In genomic region chr17:19379306-19380075, GRCh38 we compare ENCODE assay signal across 9 cellular contexts. TPM values are rescaled to one million over a fixed set of nuclear protein-coding genes. Genes with fewer than 3 reads are reported as not detected.
A peak's percentile ranks its signal among the peaks of the same experiment; 100 is the strongest.
DNase-seq lines count a peak whose midpoint lies in the region; ATAC-seq and TF ChIP-seq lines count a peak whose summit lies in the region.
"Had no signal": no experiment of that assay in that cellular context is flagged by ENCODE, and none has a peak within 500 bp of the region (broad histone marks: within the 10 kb centered on the region; RNA-seq: fewer than 3 reads in every experiment).

No MANE protein-coding gene starts in this region.

- H3K9me3 ChIP-seq in DND-41 (ENCODE audit: insufficient read depth, low read length, severe bottlenecking) (no peaks in the 10 kb centered on the region), RWPE2 (ENCODE audit: severe bottlenecking) (no peaks in the 10 kb centered on the region), fibroblast of lung (ENCODE audit: control insufficient read depth, insufficient read depth, low read depth, low read length) (no peaks in the 10 kb centered on the region)

- peaks cover 14% of the 10 kb centered on the region for H3K4me1 Mint-ChIP-seq in progenitor cell of endocrine pancreas (ENCODE audit: low read depth)

- H3K27me3 Mint-ChIP-seq in progenitor cell of endocrine pancreas: no peaks in the 10 kb centered on the region

- peak overlapping the region; percentile 93 for H3K4me3 Mint-ChIP-seq in progenitor cell of endocrine pancreas (ENCODE audit: low read depth)

- peaks cover 13% of the 10 kb centered on the region for H3K36me3 Mint-ChIP-seq in progenitor cell of endocrine pancreas (ENCODE audit: insufficient read depth)

- ATAC-seq in DND-41 (ENCODE audit: insufficient read depth, low read depth): no peak
- no peak for ATAC-seq in RWPE2 (ENCODE audit: low read depth)
- ATAC-seq in GM19452 (IDR thresholded peaks at IDR 0.05; ENCODE audit: unreplicated experiment): no peak
- no peak for ATAC-seq in HG03097 (IDR thresholded peaks at IDR 0.05; ENCODE audit: low FRiP score, unreplicated experiment)

- H3K27ac ChIP-seq in DND-41 (ENCODE audit: low read length): no peak overlapping the region
- peak overlapping the region; percentile 90 for H3K27ac ChIP-seq in RWPE2 (ENCODE audit: poor library complexity, severe bottlenecking)
- peak overlapping the region; percentile 99 for H3K27ac ChIP-seq in fibroblast of lung (ENCODE audit: insufficient read depth, low read length)

- H3K9ac ChIP-seq in DND-41 (ENCODE audit: low read depth, low read length) (peak overlapping the region; percentile 75), fibroblast of lung (ENCODE audit: insufficient read depth, low read length) (peak overlapping the region; percentile 82)

- H3K79me2 ChIP-seq in DND-41 (ENCODE audit: insufficient read depth, low read length): peaks cover 14% of the 10 kb centered on the region
- peaks cover 20% of the 10 kb centered on the region for H3K79me2 ChIP-seq in fibroblast of lung (ENCODE audit: control insufficient read depth, insufficient read depth, low read length)

- H3K4me2 ChIP-seq in DND-41 (ENCODE audit: insufficient read depth, low read length) (peak overlapping the region; percentile 94), fibroblast of lung (ENCODE audit: extremely low read depth, insufficient read depth, low read length) (peak overlapping the region; percentile 95)

- H3K27me3 ChIP-seq in DND-41 (ENCODE audit: insufficient read depth, low read length, poor library complexity) (no peaks in the 10 kb centered on the region), RWPE2 (ENCODE audit: insufficient read depth, poor library complexity, severe bottlenecking) (no peaks in the 10 kb centered on the region), fibroblast of lung (ENCODE audit: control insufficient read depth, insufficient read depth, low read length) (no peaks in the 10 kb centered on the region)

- no peak overlapping the region for H2AFZ ChIP-seq in DND-41 (ENCODE audit: low read depth, low read length)
- H2AFZ ChIP-seq in fibroblast of lung (ENCODE audit: low read length): no peak overlapping the region

- peaks cover 54% of the 10 kb centered on the region for H3K36me3 ChIP-seq in DND-41 (ENCODE audit: insufficient read depth, low read length)
- peaks cover 44% of the 10 kb centered on the region for H3K36me3 ChIP-seq in RWPE2 (ENCODE audit: low read depth)
- peaks cover 33% of the 10 kb centered on the region for H3K36me3 ChIP-seq in fibroblast of lung (ENCODE audit: control insufficient read depth, insufficient read depth, low read length)

- peak overlapping the region in 1 of 2 experiments; percentile 78; a peak in 2 of 4 replicates for H3K4me3 ChIP-seq in DND-41 (ENCODE audit: low read depth in 1 of 2, low read length in 2 of 2)
- peak overlapping the region; percentile 65 for H3K4me3 ChIP-seq in RWPE2 (ENCODE audit: severe bottlenecking)
- peak overlapping the region; percentile 68 to 86 (median 80) for H3K4me3 ChIP-seq in fibroblast of lung (replicated peaks in 1 of 4; ENCODE audit: control extremely low read depth in 1 of 4, insufficient read depth in 1 of 4, low read depth in 3 of 4, low read length in 4 of 4)

- peaks cover 17% of the 10 kb centered on the region for H4K20me1 ChIP-seq in DND-41 (ENCODE audit: insufficient read depth, low read length)
- H4K20me1 ChIP-seq in fibroblast of lung (ENCODE audit: control insufficient read depth, extremely low read depth, insufficient read depth, low read length): no peaks in the 10 kb centered on the region

- TF ChIP-seq CTCF in DND-41 (IDR thresholded peaks at IDR 0.05; ENCODE audit: borderline replicate concordance, extremely low read depth, low read length, poor library complexity, severe bottlenecking) (no peak), RWPE2 (IDR thresholded peaks at IDR 0.05; ENCODE audit: poor library complexity, severe bottlenecking) (no peak), fibroblast of lung (conservative IDR thresholded peaks at IDR 0.05 in 1 of 2, IDR thresholded peaks at IDR 0.05 in 1 of 2; ENCODE audit: low read depth in 1 of 2, low read length in 2 of 2) (no peak), progenitor cell of endocrine pancreas (IDR thresholded peaks at IDR 0.05; ENCODE audit: unreplicated experiment) (no peak)

- no peak for DNase-seq in DND-41
- DNase-seq in RWPE2 (ENCODE audit: low spot score): no peak
- no peak for DNase-seq in fibroblast of lung (ENCODE audit: low read depth in 2 of 2)
- no peak for DNase-seq in progenitor cell of endocrine pancreas (ENCODE audit: low spot score, unreplicated experiment)
- no peak for DNase-seq in NCI-H524 treated with DMSO at 0.1 percent for 48 hours (lab: John Stamatoyannopoulos, UW)
- no peak for DNase-seq in posterior cingulate gyrus
- DNase-seq: activated CD4-positive, alpha-beta T cell treated with anti-CD3 and anti-CD28 coated beads for 1 hour had no signal

- peaks cover 24% of the 10 kb centered on the region for H3K4me1 ChIP-seq in DND-41 (ENCODE audit: insufficient read depth, low read length)
- no peaks in the 10 kb centered on the region for H3K4me1 ChIP-seq in RWPE2 (ENCODE audit: insufficient read depth, poor library complexity, severe bottlenecking)
- peaks cover 25% of the 10 kb centered on the region for H3K4me1 ChIP-seq in fibroblast of lung (ENCODE audit: control insufficient read depth, extremely low read depth, insufficient read depth, low read length)

- no peaks in the 10 kb centered on the region for H3K9me3 Mint-ChIP-seq in progenitor cell of endocrine pancreas (ENCODE audit: low read depth)

- intact Hi-C loops in posterior cingulate gyrus (cut with DNase I): no loop called here

- H3K27ac Mint-ChIP-seq in progenitor cell of endocrine pancreas: peak overlapping the region; percentile 88

RNA-seq across cellular contexts. Expression of gene MAPK7, which starts 1.2 kb away (rescaled TPM):
- 10.3 and 18.8 TPM in 2 replicates for total RNA-seq in fibroblast of lung
- 12.8 and 13.8 TPM in 2 replicates for polyA plus RNA-seq in fibroblast of lung
- 20.8 and 22.3 TPM in 2 replicates for polyA plus RNA-seq in fibroblast of lung (2012)
- polyA minus RNA-seq in fibroblast of lung (ENCODE audit: low replicate concordance): 134 and 160 TPM in 2 replicates
- 39.0 and 41.8 TPM in 2 replicates for total RNA-seq in progenitor cell of endocrine pancreas

RNA-seq across cellular contexts. Expression of gene MFAP4, which starts 7.5 kb away (rescaled TPM):
- total RNA-seq in fibroblast of lung: 81.3 and 137 TPM in 2 replicates
- 37.8 and 53.3 TPM in 2 replicates for polyA plus RNA-seq in fibroblast of lung
- 79.0 and 125 TPM in 2 replicates for polyA plus RNA-seq in fibroblast of lung (2012)
- polyA minus RNA-seq in fibroblast of lung (ENCODE audit: low replicate concordance): 68.3 and 70.7 TPM in 2 replicates
- total RNA-seq in progenitor cell of endocrine pancreas: 2.3 and 2.5 TPM in 2 replicates

RNA-seq across cellular contexts. Expression of gene B9D1, which starts 17.0 kb away (rescaled TPM):
- total RNA-seq in fibroblast of lung (20.8 and 38.5 TPM in 2 replicates), progenitor cell of endocrine pancreas (27.3 and 29.9 TPM in 2 replicates)
- polyA plus RNA-seq in fibroblast of lung: 32.0 and 35.7 TPM in 2 replicates
- 31.6 and 38.4 TPM in 2 replicates for polyA plus RNA-seq in fibroblast of lung (2012)
- 32.5 and 35.0 TPM in 2 replicates for polyA minus RNA-seq in fibroblast of lung (ENCODE audit: low replicate concordance)

RNA-seq across cellular contexts. Expression of gene RNF112, which starts 31.5 kb away (rescaled TPM):
- total RNA-seq in fibroblast of lung (7.2 and 21.5 TPM in 2 replicates), progenitor cell of endocrine pancreas (1.1 and 1.3 TPM in 2 replicates)
- 1.5 and 2.8 TPM in 2 replicates for polyA plus RNA-seq in fibroblast of lung
- 3.1 and 5.4 TPM in 2 replicates for polyA plus RNA-seq in fibroblast of lung (2012)
- polyA minus RNA-seq in fibroblast of lung (ENCODE audit: low replicate concordance): 4.4 and 6.4 TPM in 2 replicates

Comparison
In these comparisons a context has a peak if more than half of its experiments do, and no peak if none do; other contexts are left out.
1. RNA of gene MFAP4, which starts 7.5 kb away (total RNA-seq): 81.3 to 137 TPM in fibroblast of lung; 2.3 to 2.5 TPM in progenitor cell of endocrine pancreas; every median in the first group is over 10 times any median in the second.